Comparison of ENCODE assay signal across 29 cellular contexts in genomic region chr4:77375866-77376607, GRCh38.
"Had no signal": no experiment of that assay in that cellular context is flagged by ENCODE, and none has a peak within 500 bp of the region (broad histone marks: within the 10 kb centered on the region; RNA-seq: fewer than 3 reads in every experiment).

No MANE protein-coding gene starts in this region.

- H3K9me3 ChIP-seq: gastrocnemius medialis, left lung, mucosa of descending colon, neutrophil, pancreas, stomach, thyroid gland, vagina had no signal

- H3K9me3 Mint-ChIP-seq: dendritic cell treated with granulocyte-macrophage colony-stimulating factor and Interleukin-4, amounts not matched to agents 40 ng/mL and 50 ng/mL, for 4 days; endodermal cell; mesothelial cell of epicardium; natural killer cell treated with Interleukin-12 subunit alpha and Interleukin-12 subunit beta and Interleukin-15 and Interleukin-18, amount 100 ng/mL, for 72 hours; stimulated activated effector memory CD8-positive, alpha-beta T cell treated with anti-CD3 and anti-CD28 coated beads, Interleukin-12 subunit alpha, Interleukin-12 subunit beta, amount 100 ng/mL, for 72 hours had no signal

- DNase-seq: effector CD8-positive, alpha-beta T cell; foreskin fibroblast; gastrocnemius medialis; head of caudate nucleus; left cardiac atrium; left lung; mesenchymal stem cell; mucosa of descending colon; naive B cell; pancreas; stimulated activated CD4-positive, alpha-beta T cell treated with anti-CD3 and anti-CD28 coated beads, Interleukin-12 subunit alpha, Interleukin-12 subunit beta, amount 100 ng/mL, for 4 hours; stimulated activated CD4-positive, alpha-beta T cell treated with anti-CD3 and anti-CD28 coated beads, Interleukin-1b, Interleukin-23, amount 100 ng/mL, for 48 hours; stimulated activated CD4-positive, alpha-beta T cell treated with anti-CD3 and anti-CD28 coated beads, Interleukin-4, amount 100 ng/mL, for 24 hours; stimulated activated naive CD4-positive, alpha-beta T cell treated with Interleukin-2 at 50 U/mL for 16 hours; stomach; thyroid gland; trophoblast cell had no signal

- H3K27ac Mint-ChIP-seq: dendritic cell treated with granulocyte-macrophage colony-stimulating factor and Interleukin-4, amounts not matched to agents 40 ng/mL and 50 ng/mL, for 4 days; endodermal cell; mesothelial cell of epicardium; natural killer cell treated with Interleukin-12 subunit alpha and Interleukin-12 subunit beta and Interleukin-15 and Interleukin-18, amount 100 ng/mL, for 72 hours; stimulated activated effector memory CD8-positive, alpha-beta T cell treated with anti-CD3 and anti-CD28 coated beads, Interleukin-12 subunit alpha, Interleukin-12 subunit beta, amount 100 ng/mL, for 72 hours had no signal

- H3K4me3 Mint-ChIP-seq: dendritic cell treated with granulocyte-macrophage colony-stimulating factor and Interleukin-4, amounts not matched to agents 40 ng/mL and 50 ng/mL, for 4 days; endodermal cell; mesothelial cell of epicardium; naive B cell; natural killer cell treated with Interleukin-12 subunit alpha and Interleukin-12 subunit beta and Interleukin-15 and Interleukin-18, amount 100 ng/mL, for 72 hours; neural crest cell; stimulated activated effector memory CD8-positive, alpha-beta T cell treated with anti-CD3 and anti-CD28 coated beads, Interleukin-12 subunit alpha, Interleukin-12 subunit beta, amount 100 ng/mL, for 72 hours had no signal

- H3K27me3 ChIP-seq: gastrocnemius medialis, left lung, neutrophil, pancreas, stomach, thyroid gland, vagina had no signal

- H3K36me3 ChIP-seq: gastrocnemius medialis, left lung, neutrophil, pancreas, stomach, thyroid gland, vagina had no signal

- H3K4me3 ChIP-seq: gastrocnemius medialis, left lung, mucosa of descending colon, pancreas, smooth muscle cell, stomach, thyroid gland, vagina had no signal

- H3K4me1 Mint-ChIP-seq: mesothelial cell of epicardium; neural crest cell; stimulated activated effector memory CD8-positive, alpha-beta T cell treated with anti-CD3 and anti-CD28 coated beads, Interleukin-12 subunit alpha, Interleukin-12 subunit beta, amount 100 ng/mL, for 72 hours had no signal

- H3K27ac ChIP-seq: epithelial cell of prostate, gastrocnemius medialis, left lung, neutrophil, pancreas, stomach, thyroid gland, vagina had no signal

- H3K4me2 ChIP-seq: smooth muscle cell had no signal

- ATAC-seq: esophagus mucosa; gastrocnemius medialis; left cardiac atrium; left lung; mucosa of descending colon; pancreas; sciatic nerve; stimulated activated effector memory CD8-positive, alpha-beta T cell treated with anti-CD3 and anti-CD28 coated beads, Interleukin-12 subunit alpha, Interleukin-12 subunit beta, amount 100 ng/mL, for 72 hours had no signal

- H3K4me1 ChIP-seq: gastrocnemius medialis, left lung, pancreas, stomach, thyroid gland, vagina had no signal

- H3K36me3 Mint-ChIP-seq: mesothelial cell of epicardium; naive B cell; natural killer cell treated with Interleukin-12 subunit alpha and Interleukin-12 subunit beta and Interleukin-15 and Interleukin-18, amount 100 ng/mL, for 72 hours; stimulated activated effector memory CD8-positive, alpha-beta T cell treated with anti-CD3 and anti-CD28 coated beads, Interleukin-12 subunit alpha, Interleukin-12 subunit beta, amount 100 ng/mL, for 72 hours had no signal
